In genomic region chr2:55014962-55015939, GRCh38 we compare ENCODE assay signal across 8 cellular contexts. TPM values are rescaled to one million over a fixed set of nuclear protein-coding genes. Genes with fewer than 3 reads are reported as not detected.
DNase-seq lines count a peak whose midpoint lies in the region; ATAC-seq and TF ChIP-seq lines count a peak whose summit lies in the region.

No MANE protein-coding gene starts in this region.

- H3K27me3 Mint-ChIP-seq in T-helper 2 cell treated with Interferon-gamma antibody and Interleukin-4, amounts not matched to agents 5 μg/mL and 100 μg/mL, for 36 hours (ENCODE audit: low read depth) = no peaks in the 10 kb centered on the region

- no peaks in the 10 kb centered on the region for H3K9me3 ChIP-seq in suprapubic skin

- no peak for TF ChIP-seq EP300 in suprapubic skin (IDR thresholded peaks at IDR 0.05)

- H3K27me3 ChIP-seq in suprapubic skin = no peaks in the 10 kb centered on the region

- H3K36me3 Mint-ChIP-seq in T-helper 2 cell treated with Interferon-gamma antibody and Interleukin-4, amounts not matched to agents 5 μg/mL and 100 μg/mL, for 36 hours (ENCODE audit: low read depth) = peaks cover 7% of the 10 kb centered on the region

- H3K4me3 ChIP-seq in suprapubic skin = no peak overlapping the region

- TF ChIP-seq CTCF in LNCAP (IDR thresholded peaks at IDR 0.05) (peak; percentile 51; the same call in 1 of the 2 replicates), suprapubic skin (IDR thresholded peaks at IDR 0.05) (peak; percentile 27 to 58)

- H3K36me3 ChIP-seq in suprapubic skin = no peaks in the 10 kb centered on the region

- no peak overlapping the region for H3K4me3 Mint-ChIP-seq in T-helper 2 cell treated with Interferon-gamma antibody and Interleukin-4, amounts not matched to agents 5 μg/mL and 100 μg/mL, for 36 hours

- no peak for TF ChIP-seq POLR2A in suprapubic skin (IDR thresholded peaks at IDR 0.05)

- DNase-seq in activated T-cell treated with anti-CD3 and anti-CD28 coated beads for 1 hour (ENCODE audit: low read depth) = peak; percentile 9
- DNase-seq in activated T-cell treated with anti-CD3 and anti-CD28 coated beads, Interleukin-2, amount 50 U/mL, for 1 hour = no peak
- peak; percentile 8 for DNase-seq in T-helper 2 cell treated with Interferon-gamma antibody and Interleukin-4, amounts not matched to agents 5 μg/mL and 100 μg/mL, for 36 hours (ENCODE audit: low spot score)
- DNase-seq in effector CD4-positive, alpha-beta T cell = peak; percentile 16
- peak; percentile 88 for DNase-seq in medulla oblongata (ENCODE audit: extremely low spot score)
- no peak for DNase-seq in suprapubic skin (ENCODE audit: low spot score in 2 of 2)

- peaks cover 38% of the 10 kb centered on the region for H3K4me1 Mint-ChIP-seq in T-helper 2 cell treated with Interferon-gamma antibody and Interleukin-4, amounts not matched to agents 5 μg/mL and 100 μg/mL, for 36 hours (ENCODE audit: low read depth)

- no peak overlapping the region for H3K27ac ChIP-seq in suprapubic skin

- peaks cover 51% of the 10 kb centered on the region for H3K4me1 ChIP-seq in suprapubic skin

- ATAC-seq in GM18502 (IDR thresholded peaks at IDR 0.05; ENCODE audit: poor library complexity, unreplicated experiment) = no peak

- H3K9me3 Mint-ChIP-seq in T-helper 2 cell treated with Interferon-gamma antibody and Interleukin-4, amounts not matched to agents 5 μg/mL and 100 μg/mL, for 36 hours = no peaks in the 10 kb centered on the region

- 49% methylated on average over 6 of the region's 6 CpGs for WGBS in suprapubic skin

- no peak overlapping the region for H3K27ac Mint-ChIP-seq in T-helper 2 cell treated with Interferon-gamma antibody and Interleukin-4, amounts not matched to agents 5 μg/mL and 100 μg/mL, for 36 hours

RNA-seq across cellular contexts. Expression of gene RTN4, which starts 35.0 kb away (rescaled TPM):
- 100 to 1,000 TPM; 234 to 395 (median 319) TPM for total RNA-seq in suprapubic skin

Comparison
In these comparisons a context has a peak if more than half of its experiments do, and no peak if none do; other contexts are left out.
1. DNase-seq: peak in activated T-cell treated with anti-CD3 and anti-CD28 coated beads for 1 hour (single experiment), T-helper 2 cell treated with Interferon-gamma antibody and Interleukin-4, amounts not matched to agents 5 μg/mL and 100 μg/mL, for 36 hours (single experiment), effector CD4-positive, alpha-beta T cell (single experiment) and medulla oblongata (single experiment); none in activated T-cell treated with anti-CD3 and anti-CD28 coated beads, Interleukin-2, amount 50 U/mL, for 1 hour (single experiment) and suprapubic skin (0 of 2).